In genomic region chr10:101569465-101569837, GRCh38 we compare ENCODE assay signal across 9 cellular contexts. TPM values are rescaled to one million over a fixed set of nuclear protein-coding genes. Genes with fewer than 3 reads are reported as not detected.
A peak's percentile ranks its signal among the peaks of the same experiment; 100 is the strongest.
DNase-seq lines count a peak whose midpoint lies in the region; ATAC-seq and TF ChIP-seq lines count a peak whose summit lies in the region.
"Had no signal": no experiment of that assay in that cellular context is flagged by ENCODE, and none has a peak within 500 bp of the region (broad histone marks: within the 10 kb centered on the region; RNA-seq: fewer than 3 reads in every experiment).

No MANE protein-coding gene starts in this region.

- H3K27ac Mint-ChIP-seq in CD4-positive, alpha-beta memory T cell = peak overlapping the region in 1 of 7 donors; percentile 42
- H3K27ac Mint-ChIP-seq in neural crest cell (ENCODE audit: unreplicated experiment) = no peak overlapping the region

- H3K4me3 Mint-ChIP-seq in CD4-positive, alpha-beta memory T cell = peak overlapping the region in 7 of 8 donors; percentile 38 to 76 (median 69)
- peak overlapping the region; percentile 44 for H3K4me3 Mint-ChIP-seq in neural crest cell

- no peaks in the 10 kb centered on the region for H3K36me3 ChIP-seq in CD4-positive, alpha-beta memory T cell (ENCODE audit: insufficient read depth, low read length)
- H3K36me3 ChIP-seq in duodenal mucosa (ENCODE audit: control insufficient read depth in 1 of 2, insufficient read depth in 2 of 2, low read length in 2 of 2) = no peaks in the 10 kb centered on the region

- H3K4me1 ChIP-seq in CD4-positive, alpha-beta memory T cell (ENCODE audit: insufficient read depth, low read length) = peaks cover 21% of the 10 kb centered on the region
- peaks cover 12 to 24% of the 10 kb centered on the region in 2 donors for H3K4me1 ChIP-seq in duodenal mucosa (ENCODE audit: control insufficient read depth in 1 of 2, insufficient read depth in 2 of 2, low read length in 2 of 2)

- intact Hi-C loops in CD4-positive, alpha-beta memory T cell (cut with micrococcal nuclease) = no loop called here

- no peak for ATAC-seq in GM18519 (IDR thresholded peaks at IDR 0.05; ENCODE audit: low FRiP score, unreplicated experiment)

- H3K4me1 Mint-ChIP-seq in CD4-positive, alpha-beta memory T cell = peaks cover 6 to 28% (median 9%) of the 10 kb centered on the region in 4 donors
- H3K4me1 Mint-ChIP-seq in neural crest cell = peaks cover 9% of the 10 kb centered on the region

- H3K9me3 ChIP-seq in CD4-positive, alpha-beta memory T cell (ENCODE audit: control insufficient read depth in 1 of 2, low read length in 2 of 2) = no peaks in the 10 kb centered on the region
- peaks cover 9 to 10% of the 10 kb centered on the region in 2 donors for H3K9me3 ChIP-seq in duodenal mucosa (ENCODE audit: control insufficient read depth in 1 of 2, low read length in 2 of 2)

- no peak overlapping the region for H3K4me3 ChIP-seq in CD4-positive, alpha-beta memory T cell (ENCODE audit: low read length in 2 of 2)
- peak overlapping the region; percentile 79 to 83 for H3K4me3 ChIP-seq in duodenal mucosa (ENCODE audit: low read depth in 1 of 2, low read length in 2 of 2)

- H3K27me3 Mint-ChIP-seq in CD4-positive, alpha-beta memory T cell = peaks cover 26 to 45% of the 10 kb centered on the region in 2 donors
- peaks cover 83% of the 10 kb centered on the region for H3K27me3 Mint-ChIP-seq in neural crest cell (ENCODE audit: low read depth)

- no peak overlapping the region for H3K9ac ChIP-seq in duodenal mucosa (ENCODE audit: low read depth in 1 of 2, low read length in 2 of 2)

- TF ChIP-seq CTCF in neural crest cell (conservative IDR thresholded peaks at IDR 0.05) = no peak

- DNase-seq in CD4-positive, alpha-beta memory T cell = no peak
- DNase-seq in NCI-H1092 treated with DMSO at 0.1 percent for 48 hours (lab: John Stamatoyannopoulos, UW) (peak; percentile 32), neural crest cell (ENCODE audit: low read depth, low spot score) (no peak), NCI-H2196 treated with DMSO at 0.1 percent for 48 hours (lab: John Stamatoyannopoulos, UW; ENCODE audit: unreplicated experiment) (no peak), NCI-H510A treated with DMSO at 0.1 percent for 48 hours (lab: John Stamatoyannopoulos, UW) (no peak)
- no peak for DNase-seq in stimulated activated CD4-positive, alpha-beta T cell treated with anti-CD3 and anti-CD28 coated beads, Interleukin-4, amount 100 ng/mL, for 1 hour
- DNase-seq: NCI-H1417 treated with DMSO at 0.1 percent for 48 hours had no signal

- peaks cover 13% of the 10 kb centered on the region for H3K27me3 ChIP-seq in CD4-positive, alpha-beta memory T cell (ENCODE audit: insufficient read depth, low read length)
- H3K27me3 ChIP-seq in duodenal mucosa (ENCODE audit: control insufficient read depth in 1 of 2, insufficient read depth in 2 of 2, low read length in 2 of 2) = peaks cover 50 to 62% of the 10 kb centered on the region in 2 donors

- H3K36me3 Mint-ChIP-seq in CD4-positive, alpha-beta memory T cell = peaks cover under 1 to 3% of the 10 kb centered on the region in 2 donors
- H3K36me3 Mint-ChIP-seq in neural crest cell (ENCODE audit: low read depth) = no peaks in the 10 kb centered on the region

- peaks cover 0 to 4% (median 0%) of the 10 kb centered on the region in 8 donors for H3K9me3 Mint-ChIP-seq in CD4-positive, alpha-beta memory T cell
- H3K9me3 Mint-ChIP-seq in neural crest cell = no peaks in the 10 kb centered on the region

- POLR2A ChIA-PET in CD4-positive, alpha-beta memory T cell (lab: Charles Lee; ENCODE audit: partially characterized antibody) = interaction anchor here (0.6 kb wide), 1 partner anchor 405 kb away, joined by 3 read pairs; no protein-coding TSS in a partner anchor

- CTCF ChIA-PET in CD4-positive, alpha-beta memory T cell (lab: Charles Lee; ENCODE audit: partially characterized antibody) = interaction anchor here (0.6 to 4.4 kb wide), 15 partner anchors 12 to 355 kb away, joined by 3 to 52 read pairs (median 5); partner anchors contain the start of genes DPCD and POLL

- no peak overlapping the region for H3K27ac ChIP-seq in CD4-positive, alpha-beta memory T cell (ENCODE audit: low read depth, low read length)
- H3K27ac ChIP-seq in duodenal mucosa (ENCODE audit: low read depth, low read length) = no peak overlapping the region

RNA-seq across cellular contexts. Expression of gene POLL, which starts 18.6 kb away (rescaled TPM):
- total RNA-seq in CD4-positive, alpha-beta memory T cell = 10 to 100 TPM; 57.0 to 59.3 TPM
- polyA plus RNA-seq in CD4-positive, alpha-beta memory T cell = 10 to 100 TPM in 1 of 2 donors, 1 to 10 TPM in 1; 9.2 to 13.0 TPM
- 30.8 and 36.3 TPM in 2 replicates for total RNA-seq in neural crest cell

RNA-seq across cellular contexts. Expression of gene DPCD, which starts 18.7 kb away (rescaled TPM):
- 1 to 10 TPM; 1.0 to 1.2 TPM for total RNA-seq in CD4-positive, alpha-beta memory T cell
- 1 to 10 TPM; 1.4 to 1.9 TPM for polyA plus RNA-seq in CD4-positive, alpha-beta memory T cell
- 29.6 and 35.5 TPM in 2 replicates for total RNA-seq in neural crest cell

Comparison
In these comparisons a context has a peak if more than half of its experiments do, and no peak if none do; other contexts are left out.
1. H3K4me3 ChIP-seq: peak in duodenal mucosa (2 of 2); none in CD4-positive, alpha-beta memory T cell (0 of 2).
2. RNA of gene DPCD, which starts 18.7 kb away (total RNA-seq): 29.6 to 35.5 TPM in neural crest cell; 1.0 to 1.2 TPM in CD4-positive, alpha-beta memory T cell; every median in the first group is over 10 times any median in the second.